10 cellular contexts compared by ENCODE assay signal in the genomic region with DNA sequence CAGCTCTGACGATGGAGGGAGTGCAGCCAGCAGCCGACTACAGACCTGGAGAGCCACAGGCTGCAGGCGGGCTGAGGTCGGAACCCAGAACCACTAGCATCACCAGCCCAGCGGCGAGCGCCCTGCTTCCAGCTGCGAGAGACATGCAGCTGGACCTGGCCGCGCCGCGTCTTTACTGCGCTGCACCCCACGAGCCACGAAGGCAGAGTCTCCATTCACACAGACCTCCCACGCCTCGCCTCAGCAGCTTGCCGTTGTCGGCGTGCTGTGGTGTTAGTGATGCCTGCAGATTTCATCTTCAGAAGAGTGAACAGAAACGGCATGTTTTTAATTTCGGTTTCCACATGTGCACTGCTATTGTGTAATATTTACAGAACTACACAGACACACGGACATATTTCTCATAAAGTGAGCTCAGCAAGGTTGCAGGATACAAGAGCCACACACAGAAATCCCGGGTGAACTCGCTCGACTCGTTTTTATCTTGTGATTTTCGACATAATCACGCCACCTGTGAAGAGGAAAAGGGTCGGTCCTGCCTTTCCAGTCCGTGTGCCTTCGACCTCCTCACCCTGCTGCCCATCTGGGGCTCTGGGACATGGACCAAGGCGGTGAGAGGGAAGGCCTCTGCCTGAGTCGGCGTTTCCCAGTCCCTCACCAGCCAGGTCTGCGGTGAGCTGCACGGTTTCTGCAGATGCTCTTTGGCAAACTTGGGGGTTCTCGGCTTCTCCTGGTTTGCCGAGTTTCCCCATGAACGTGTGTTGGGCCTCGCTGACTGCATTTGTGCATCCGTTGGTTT.
A peak's percentile ranks its signal among the peaks of the same experiment; 100 is the strongest.
DNase-seq lines count a peak whose midpoint lies in the region; FAIRE-seq and TF ChIP-seq lines count a peak whose summit lies in the region.
"Had no signal": no experiment of that assay in that cellular context is flagged by ENCODE, and none has a peak within 500 bp of the region (broad histone marks: within the 10 kb centered on the region; RNA-seq: fewer than 3 reads in every experiment).

No MANE protein-coding gene starts in this region.

- H3K79me2 ChIP-seq in mammary epithelial cell (ENCODE audit: insufficient read depth, low read length) = no peaks in the 10 kb centered on the region

- H2AFZ ChIP-seq in mammary epithelial cell (ENCODE audit: low read depth, low read length) = no peak overlapping the region

- DNase-seq in T47D (ENCODE audit: low read depth in 1 of 2, low spot score in 1 of 2) = peak; percentile 46 to 61
- DNase-seq in mammary epithelial cell = no peak
- peak; percentile 50 for DNase-seq in activated T-cell treated with anti-CD3 and anti-CD28 coated beads for 48 hours (ENCODE audit: low read depth)
- DNase-seq in urothelium cell line (ENCODE audit: low spot score) = no peak
- DNase-seq in NK-92 (lab: John Stamatoyannopoulos, UW; ENCODE audit: unreplicated experiment) = no peak
- DNase-seq in head of caudate nucleus = no peak
- DNase-seq in NCI-H1092 treated with DMSO at 0.1 percent for 48 hours (lab: John Stamatoyannopoulos, UW) = no peak
- DNase-seq: NCI-H774 had no signal

- no peak overlapping the region for H3K27ac ChIP-seq in mammary epithelial cell (ENCODE audit: insufficient read depth, low read depth, low read length)
- H3K27ac ChIP-seq in liver (ENCODE audit: low read depth in 1 of 2, low read length in 2 of 2) = peak overlapping the region; percentile 47 to 95
- H3K27ac ChIP-seq: A549 had no signal

- TF ChIP-seq CTCF in mammary epithelial cell (conservative IDR thresholded peaks at IDR 0.05 in 1 of 2, IDR thresholded peaks at IDR 0.05 in 1 of 2; ENCODE audit: extremely low read depth in 1 of 2, insufficient read depth in 1 of 2, low read depth in 1 of 2, low read length in 2 of 2) (no peak), liver (IDR thresholded peaks at IDR 0.05; ENCODE audit: low read depth, low read length, missing input control) (no peak)

- intact Hi-C loops in mammary epithelial cell (cut with micrococcal nuclease) = loop anchor here (10.0 kb wide), 1 partner anchor 257 kb away; no protein-coding TSS in a partner anchor
- intact Hi-C loops in head of caudate nucleus (cut with DNase I) = no loop called here

- H3K36me3 ChIP-seq in mammary epithelial cell (ENCODE audit: insufficient read depth, low read length) (no peaks in the 10 kb centered on the region), liver (ENCODE audit: control insufficient read depth in 4 of 4, insufficient read depth in 3 of 4, low read depth in 1 of 4, low read length in 3 of 4) (no peaks in the 10 kb centered on the region)

- H3K27me3 ChIP-seq in mammary epithelial cell (ENCODE audit: insufficient read depth, low read length) (no peaks in the 10 kb centered on the region), liver (ENCODE audit: control insufficient read depth in 4 of 4, insufficient read depth in 4 of 4, low read length in 3 of 4) (no peaks in the 10 kb centered on the region)

- 90% methylated on average over 29 of the region's 42 CpGs for WGBS in mammary epithelial cell (ENCODE audit: low coverage, missing lambda C conversion rate)
- WGBS in liver = 73% methylated on average over 42 of the region's 42 CpGs

- CTCF ChIA-PET in mammary epithelial cell (lab: Charles Lee; ENCODE audit: low non-redundant PET) = no interaction called here

- dilution Hi-C loops in mammary epithelial cell (cut with HindIII; ENCODE audit: low sequenced_read_pairs) = loop anchor here (5.0 kb wide), 2 partner anchors 55 to 85 kb away; no protein-coding TSS in a partner anchor

- no peaks in the 10 kb centered on the region for H4K20me1 ChIP-seq in mammary epithelial cell (ENCODE audit: insufficient read depth, low read length)

- peak; percentile 90 for FAIRE-seq in urothelium cell line (lab: Jason Lieb, UNC)
- FAIRE-seq: A549 had no signal

- H3K4me1 ChIP-seq in mammary epithelial cell (ENCODE audit: insufficient read depth, low read length) = peaks cover 9% of the 10 kb centered on the region
- H3K4me1 ChIP-seq in liver (ENCODE audit: control insufficient read depth in 4 of 4, insufficient read depth in 4 of 4, low read length in 3 of 4) = peaks cover 19 to 60% (median 46%) of the 10 kb centered on the region in 4 donors
- H3K4me1 ChIP-seq: A549 had no signal

- no peak overlapping the region for H3K4me2 ChIP-seq in mammary epithelial cell (ENCODE audit: insufficient read depth, low read depth, low read length)
- H3K4me2 ChIP-seq: A549 had no signal

- H3K9ac ChIP-seq in mammary epithelial cell (ENCODE audit: insufficient read depth, low read length) (no peak overlapping the region), liver (ENCODE audit: low read depth in 1 of 2, low read length in 2 of 2) (no peak overlapping the region)

- in situ Hi-C loops in T47D (cut with HindIII; ENCODE audit: low pct_unique_long_range_greater_than_20kb, low sequenced_read_pairs) = no loop called here
- in situ Hi-C loops in mammary epithelial cell (cut with MboI; ENCODE audit: low sequenced_read_pairs in 2 of 2) = no loop called here

- BruUV-seq in mammary epithelial cell (replicated peaks; lab: Mats Ljungman, UMichigan) = no TSS peak

- TF ChIP-seq RAD21 in liver (IDR thresholded peaks at IDR 0.05) = no peak

- H3K4me3 ChIP-seq in mammary epithelial cell (replicated peaks in 1 of 3; ENCODE audit: insufficient read depth in 1 of 3, low read depth in 2 of 3, low read length in 3 of 3) = no peak overlapping the region
- no peak overlapping the region for H3K4me3 ChIP-seq in liver (ENCODE audit: low read depth in 1 of 3, low read length in 3 of 3)
- H3K4me3 ChIP-seq: A549 had no signal

- H3K9me3 ChIP-seq in mammary epithelial cell (replicated peaks; ENCODE audit: insufficient read depth, low read length) (no peaks in the 10 kb centered on the region), liver (ENCODE audit: control insufficient read depth in 4 of 4, low read length in 3 of 4) (no peaks in the 10 kb centered on the region)
- H3K9me3 ChIP-seq: A549 had no signal

TF ChIP-seq in liver, 16 proteins besides CTCF, POLR2A, EP300 and RAD21:
- TF ChIP-seq GABPA (IDR thresholded peaks at IDR 0.05 in 1 of 2, conservative IDR thresholded peaks at IDR 0.05 in 1 of 2) (no peak), RXRA (IDR thresholded peaks at IDR 0.05) (peak in 1 of 2 donors; percentile 74), YY1 (IDR thresholded peaks at IDR 0.05) (peak; percentile 30), SP1 (IDR thresholded peaks at IDR 0.05) (peak; percentile 8), HNF4A (conservative IDR thresholded peaks at IDR 0.05) (peak in 1 of 2 donors; percentile 53), HNF4G (IDR thresholded peaks at IDR 0.05) (no peak)
- TF ChIP-seq, protein P1, sequence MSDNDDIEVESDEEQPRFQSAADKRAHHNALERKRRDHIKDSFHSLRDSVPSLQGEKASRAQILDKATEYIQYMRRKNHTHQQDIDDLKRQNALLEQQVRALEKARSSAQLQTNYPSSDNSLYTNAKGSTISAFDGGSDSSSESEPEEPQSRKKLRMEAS (IDR thresholded peaks at IDR 0.05) = peak; percentile 58

Comparison
In these comparisons a context has a peak if more than half of its experiments do, and no peak if none do; other contexts are left out.
1. DNase-seq: peak in T47D (2 of 2) and activated T-cell treated with anti-CD3 and anti-CD28 coated beads for 48 hours (single experiment); none in mammary epithelial cell (single experiment), urothelium cell line (single experiment), NK-92 (single experiment), head of caudate nucleus (0 of 42) and NCI-H1092 treated with DMSO at 0.1 percent for 48 hours (single experiment).